Comparison of ENCODE assay signal across 18 cellular contexts in the genomic region with DNA sequence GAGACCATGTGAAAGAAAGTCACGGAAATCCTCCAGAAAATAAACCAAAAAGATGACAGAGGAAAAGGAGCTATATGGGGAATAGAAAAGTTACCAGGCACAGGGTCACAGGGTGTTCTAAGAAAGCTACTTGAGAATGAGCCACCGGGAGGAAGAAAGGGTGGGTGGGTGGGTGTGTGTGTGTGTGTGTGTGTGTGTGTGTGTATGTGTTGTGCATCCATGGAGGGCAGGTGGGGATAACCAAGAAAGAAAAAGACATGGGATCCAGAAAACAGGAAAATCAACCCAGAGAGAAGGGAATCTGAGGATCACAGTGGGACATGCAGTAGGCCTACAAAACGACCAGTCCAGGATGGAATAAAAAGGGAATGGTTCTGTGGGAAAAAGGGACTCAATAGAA. TPM values are rescaled to one million over a fixed set of nuclear protein-coding genes. Genes with fewer than 3 reads are reported as not detected.
DNase-seq lines count a peak whose midpoint lies in the region; ATAC-seq, FAIRE-seq and TF ChIP-seq lines count a peak whose summit lies in the region.
"Had no signal": no experiment of that assay in that cellular context is flagged by ENCODE, and none has a peak within 500 bp of the region (broad histone marks: within the 10 kb centered on the region; RNA-seq: fewer than 3 reads in every experiment).

No MANE protein-coding gene starts in this region.

- peaks cover 79% of the 10 kb centered on the region for H3K36me3 Mint-ChIP-seq in T-helper 2 cell treated with Interferon-gamma antibody and Interleukin-4, amounts not matched to agents 5 μg/mL and 100 μg/mL, for 36 hours (ENCODE audit: low read depth)
- peaks cover 50% of the 10 kb centered on the region for H3K36me3 Mint-ChIP-seq in activated naive CD8-positive, alpha-beta T cell treated with anti-CD3 and anti-CD28 coated beads, Interleukin-2, amount 10 ng/mL, durations not matched to agents 7 days and 5 days
- H3K36me3 Mint-ChIP-seq in natural killer cell: peaks cover 11% of the 10 kb centered on the region

- intact Hi-C loops in natural killer cell (cut with micrococcal nuclease) (loop anchor here (5.0 kb wide), 2 partner anchors 42 to 73 kb away; a partner anchor contains a TSS), cardiac septum (cut with DNase I) (loop anchor here (5.0 to 10.0 kb wide), 3 partner anchors 33 to 91 kb away; a partner anchor contains a TSS)

- H3K4me1 Mint-ChIP-seq in T-helper 2 cell treated with Interferon-gamma antibody and Interleukin-4, amounts not matched to agents 5 μg/mL and 100 μg/mL, for 36 hours (ENCODE audit: low read depth): peaks cover 45% of the 10 kb centered on the region
- H3K4me1 Mint-ChIP-seq in activated naive CD8-positive, alpha-beta T cell treated with anti-CD3 and anti-CD28 coated beads, Interleukin-2, amount 10 ng/mL, durations not matched to agents 7 days and 5 days: peaks cover 57% of the 10 kb centered on the region
- peaks cover 71 to 81% of the 10 kb centered on the region in 2 donors for H3K4me1 Mint-ChIP-seq in natural killer cell

- peak; percentile 55 for FAIRE-seq in GM19239 (lab: Jason Lieb, UNC)
- FAIRE-seq: endothelial cell of umbilical vein had no signal

- no peak for TF ChIP-seq CTCF in natural killer cell (IDR thresholded peaks at IDR 0.05)

- no peaks in the 10 kb centered on the region for H3K27me3 Mint-ChIP-seq in T-helper 2 cell treated with Interferon-gamma antibody and Interleukin-4, amounts not matched to agents 5 μg/mL and 100 μg/mL, for 36 hours (ENCODE audit: low read depth)
- no peaks in the 10 kb centered on the region for H3K27me3 Mint-ChIP-seq in activated naive CD8-positive, alpha-beta T cell treated with anti-CD3 and anti-CD28 coated beads, Interleukin-2, amount 10 ng/mL, durations not matched to agents 7 days and 5 days
- no peaks in the 10 kb centered on the region for H3K27me3 Mint-ChIP-seq in natural killer cell (ENCODE audit: low read depth in 2 of 2)

- POLR2A ChIA-PET in activated naive CD8-positive, alpha-beta T cell treated with anti-CD3 and anti-CD28 coated beads, Interleukin-2, amount 10 ng/mL, durations not matched to agents 7 days and 5 days (lab: Charles Lee): interaction anchor here (0.6 to 1.4 kb wide), 3 partner anchors 8 to 51 kb away, joined by 3 to 4 read pairs (median 4); a partner anchor contains a TSS

- no peak for DNase-seq in T-helper 2 cell treated with Interferon-gamma antibody and Interleukin-4, amounts not matched to agents 5 μg/mL and 100 μg/mL, for 36 hours (ENCODE audit: low spot score)
- DNase-seq in T-helper 2 cell (no peak), GM19239 (ENCODE audit: insufficient read length, low spot score) (no peak), natural killer cell (no peak), cardiac septum (ENCODE audit: low spot score) (no peak), amygdala (lab: John Stamatoyannopoulos, UW) (no peak), middle frontal gyrus (ENCODE audit: extremely low spot score, low spot score) (no peak)
- DNase-seq in activated naive CD8-positive, alpha-beta T cell treated with anti-CD3 and anti-CD28 coated beads, Interleukin-2, amount 10 ng/mL, durations not matched to agents 7 days and 5 days: no peak
- DNase-seq: 8988T; foreskin melanocyte; H7; Karpas-422; NCI-H146; stimulated activated CD4-positive, alpha-beta T cell treated with anti-CD3 and anti-CD28 coated beads, Interleukin-1b, Interleukin-23, amount 100 ng/mL, for 48 hours had no signal

- H3K4me3 Mint-ChIP-seq in T-helper 2 cell treated with Interferon-gamma antibody and Interleukin-4, amounts not matched to agents 5 μg/mL and 100 μg/mL, for 36 hours: peak overlapping the region; percentile 93
- H3K4me3 Mint-ChIP-seq in activated naive CD8-positive, alpha-beta T cell treated with anti-CD3 and anti-CD28 coated beads, Interleukin-2, amount 10 ng/mL, durations not matched to agents 7 days and 5 days: peak overlapping the region; percentile 76
- H3K4me3 Mint-ChIP-seq in natural killer cell: peak overlapping the region; percentile 51
- H3K4me3 Mint-ChIP-seq: CD14-positive monocyte had no signal

- H3K27ac Mint-ChIP-seq in T-helper 2 cell treated with Interferon-gamma antibody and Interleukin-4, amounts not matched to agents 5 μg/mL and 100 μg/mL, for 36 hours: no peak overlapping the region
- H3K27ac Mint-ChIP-seq in activated naive CD8-positive, alpha-beta T cell treated with anti-CD3 and anti-CD28 coated beads, Interleukin-2, amount 10 ng/mL, durations not matched to agents 7 days and 5 days: peak overlapping the region; percentile 50
- peak overlapping the region; percentile 98 for H3K27ac Mint-ChIP-seq in natural killer cell
- H3K27ac Mint-ChIP-seq: CD14-positive monocyte had no signal

- no peak for ATAC-seq in activated naive CD8-positive, alpha-beta T cell treated with anti-CD3 and anti-CD28 coated beads, Interleukin-2, amount 10 ng/mL, durations not matched to agents 7 days and 5 days (ENCODE audit: low read depth)
- ATAC-seq in natural killer cell: no peak
- ATAC-seq: sciatic nerve had no signal

- peaks cover 7% of the 10 kb centered on the region for H3K9me3 Mint-ChIP-seq in T-helper 2 cell treated with Interferon-gamma antibody and Interleukin-4, amounts not matched to agents 5 μg/mL and 100 μg/mL, for 36 hours
- H3K9me3 Mint-ChIP-seq in activated naive CD8-positive, alpha-beta T cell treated with anti-CD3 and anti-CD28 coated beads, Interleukin-2, amount 10 ng/mL, durations not matched to agents 7 days and 5 days: peaks cover 4% of the 10 kb centered on the region
- H3K9me3 Mint-ChIP-seq in natural killer cell: no peaks in the 10 kb centered on the region

RNA-seq across cellular contexts. Expression of a gene that starts 3.7 kb away (rescaled TPM):
- 10 to 100 TPM; 77.8 to 85.0 TPM for total RNA-seq in activated naive CD8-positive, alpha-beta T cell treated with anti-CD3 and anti-CD28 coated beads, Interleukin-2, amount 10 ng/mL, durations not matched to agents 7 days and 5 days
- total RNA-seq in natural killer cell (100 to 1,000 TPM in 1 of 3 donors, 10 to 100 TPM in 2; 51.7 to 112 (median 67.2) TPM), cardiac septum (47.9 TPM)

RNA-seq across cellular contexts. Expression of a gene that starts 17.3 kb away (rescaled TPM):
- total RNA-seq in activated naive CD8-positive, alpha-beta T cell treated with anti-CD3 and anti-CD28 coated beads, Interleukin-2, amount 10 ng/mL, durations not matched to agents 7 days and 5 days: 10 to 100 TPM; 38.4 to 40.9 TPM
- total RNA-seq in natural killer cell: 10 to 100 TPM; 39.5 to 51.2 (median 49.6) TPM
- total RNA-seq in cardiac septum: 25.6 TPM
- total RNA-seq: H7 had no signal

RNA-seq across cellular contexts. Expression of a gene that starts 34.0 kb away (rescaled TPM):
- 1 to 10 TPM; 5.7 to 6.5 TPM for total RNA-seq in activated naive CD8-positive, alpha-beta T cell treated with anti-CD3 and anti-CD28 coated beads, Interleukin-2, amount 10 ng/mL, durations not matched to agents 7 days and 5 days
- under 1 TPM in 1 of 3 donors, not detected in 2; 0.70 TPM for total RNA-seq in natural killer cell
- total RNA-seq in cardiac septum: 6.1 TPM
- total RNA-seq: H7, OCI-LY7 had no signal
